17 cellular contexts compared by ENCODE assay signal in the genomic region with DNA sequence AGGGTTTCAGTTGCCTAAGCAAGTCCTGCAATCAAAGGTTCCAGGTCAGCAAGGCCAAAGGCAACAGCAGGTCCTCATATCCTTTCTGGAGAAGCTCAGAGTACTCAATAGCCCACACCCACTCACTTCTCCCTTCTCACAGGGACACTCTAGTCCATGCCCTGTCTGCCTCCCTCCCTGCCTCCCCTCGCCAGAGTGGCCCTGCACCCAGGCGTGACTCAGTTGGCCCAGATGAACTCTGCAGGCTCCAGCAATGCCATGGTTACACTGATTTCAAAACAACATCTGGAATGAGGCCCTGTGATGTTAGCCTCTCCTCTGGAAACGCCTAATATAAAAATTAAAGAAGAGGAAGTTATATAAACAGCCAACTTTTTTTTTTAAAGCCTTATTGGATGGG. TPM values are rescaled to one million over a fixed set of nuclear protein-coding genes. Genes with fewer than 3 reads are reported as not detected.
A peak's percentile ranks its signal among the peaks of the same experiment; 100 is the strongest.
DNase-seq lines count a peak whose midpoint lies in the region; ATAC-seq and TF ChIP-seq lines count a peak whose summit lies in the region.
"Had no signal": no experiment of that assay in that cellular context is flagged by ENCODE, and none has a peak within 500 bp of the region (broad histone marks: within the 10 kb centered on the region; RNA-seq: fewer than 3 reads in every experiment).

No MANE protein-coding gene starts in this region.

- H3K36me3 Mint-ChIP-seq in activated T-cell treated with anti-CD3 and anti-CD28 coated beads, Interleukin-2, amount 50 U/mL, for 72 hours (ENCODE audit: insufficient read depth in 2 of 2): no peaks in the 10 kb centered on the region

- H3K36me3 ChIP-seq in right atrium auricular region (no peaks in the 10 kb centered on the region), gastrocnemius medialis (no peaks in the 10 kb centered on the region), SJCRH30 (no peaks in the 10 kb centered on the region)
- H3K36me3 ChIP-seq: BLaER1 treated with 17β-estradiol and CSF1 and Interleukin-3, amounts not matched to agents 10 nM and 100 nM had no signal

- TF ChIP-seq CTCF in AG09309 (IDR thresholded peaks at IDR 0.05; ENCODE audit: control insufficient read depth, insufficient read depth, low read depth, low read length, missing control alignments) (no peak), right atrium auricular region (IDR thresholded peaks at IDR 0.05) (no peak), gastrocnemius medialis (IDR thresholded peaks at IDR 0.05 in 4 of 5, conservative IDR thresholded peaks at IDR 0.05 in 1 of 5) (no peak)

- H3K27me3 Mint-ChIP-seq in activated T-cell treated with anti-CD3 and anti-CD28 coated beads, Interleukin-2, amount 50 U/mL, for 72 hours (ENCODE audit: low read depth): peaks cover 6% of the 10 kb centered on the region
- H3K27me3 Mint-ChIP-seq: activated naive CD4-positive, alpha-beta T cell treated with anti-CD3 and anti-CD28 coated beads, Interleukin-2, amount 50 U/mL, for 24 hours had no signal

- no peaks in the 10 kb centered on the region for H3K27me3 ChIP-seq in right atrium auricular region
- H3K27me3 ChIP-seq in gastrocnemius medialis: no peaks in the 10 kb centered on the region
- no peaks in the 10 kb centered on the region for H3K27me3 ChIP-seq in SJCRH30
- H3K27me3 ChIP-seq: BLaER1 treated with 17β-estradiol and CSF1 and Interleukin-3, amounts not matched to agents 10 nM and 100 nM; foreskin keratinocyte had no signal

- H3K4me3 ChIP-seq in AG09309 (ENCODE audit: control insufficient read depth, low read depth, low read length): no peak overlapping the region
- no peak overlapping the region for H3K4me3 ChIP-seq in right atrium auricular region
- H3K4me3 ChIP-seq in gastrocnemius medialis: no peak overlapping the region
- no peak overlapping the region for H3K4me3 ChIP-seq in SJCRH30
- H3K4me3 ChIP-seq: BLaER1 treated with 17β-estradiol and CSF1 and Interleukin-3, amounts not matched to agents 10 nM and 100 nM; GM23338 had no signal

- intact Hi-C loops in gastrocnemius medialis (cut with DNase I; ENCODE audit: low total_unique reads): no loop called here

- DNase-seq in AG09309 (ENCODE audit: low read depth): peak; percentile 4
- DNase-seq in dedifferentiated amniotic fluid mesenchymal stem cell (ENCODE audit: extremely low spot score): peak; percentile 16
- peak; percentile 84 for DNase-seq in right atrium auricular region (ENCODE audit: low spot score)
- peak in 1 of 2 donors; percentile 70 for DNase-seq in gastrocnemius medialis
- DNase-seq in activated T-cell treated with anti-CD3 and anti-CD28 coated beads, Interleukin-2, amount 50 U/mL, for 72 hours: no peak
- no peak for DNase-seq in SJCRH30
- DNase-seq: activated CD4-positive, CD25-positive, alpha-beta regulatory T cell; activated T-cell treated with anti-CD3 and anti-CD28 coated beads, Interleukin-2, amount 50 U/mL, for 4 hours; foreskin keratinocyte; OCI-M1; retina; stimulated activated CD4-positive, alpha-beta T cell treated with anti-CD3 and anti-CD28 coated beads, Interleukin-15, amount 100 ng/mL, for 24 hours had no signal

- peak overlapping the region; percentile 28 to 69 for H3K27ac ChIP-seq in right atrium auricular region
- H3K27ac ChIP-seq in gastrocnemius medialis: peak overlapping the region in 3 of 4 donors; percentile 14 to 59 (median 48)
- H3K27ac ChIP-seq in SJCRH30: no peak overlapping the region
- H3K27ac ChIP-seq: BLaER1 treated with 17β-estradiol and CSF1 and Interleukin-3, amounts not matched to agents 10 nM and 100 nM; foreskin keratinocyte had no signal

- no peaks in the 10 kb centered on the region for H3K4me1 Mint-ChIP-seq in activated T-cell treated with anti-CD3 and anti-CD28 coated beads, Interleukin-2, amount 50 U/mL, for 72 hours (ENCODE audit: low read depth)
- H3K4me1 Mint-ChIP-seq: activated naive CD4-positive, alpha-beta T cell treated with anti-CD3 and anti-CD28 coated beads, Interleukin-2, amount 50 U/mL, for 24 hours had no signal

- H3K9me3 Mint-ChIP-seq in activated T-cell treated with anti-CD3 and anti-CD28 coated beads, Interleukin-2, amount 50 U/mL, for 72 hours: no peaks in the 10 kb centered on the region
- H3K9me3 Mint-ChIP-seq: activated naive CD4-positive, alpha-beta T cell treated with anti-CD3 and anti-CD28 coated beads, Interleukin-2, amount 50 U/mL, for 24 hours; activated T-cell treated with anti-CD3 and anti-CD28 coated beads, Interleukin-2, amount 50 U/mL, for 4 hours; GM23338 had no signal

- H3K9me3 ChIP-seq in right atrium auricular region (peaks cover 0 to 8% of the 10 kb centered on the region in 2 donors), gastrocnemius medialis (no peaks in the 10 kb centered on the region), SJCRH30 (replicated peaks) (no peaks in the 10 kb centered on the region)

- ATAC-seq in gastrocnemius medialis: peak; percentile 46 to 78
- ATAC-seq in HG02642 (IDR thresholded peaks at IDR 0.05; ENCODE audit: poor library complexity, unreplicated experiment): no peak
- ATAC-seq in activated T-cell treated with anti-CD3 and anti-CD28 coated beads, Interleukin-2, amount 50 U/mL, for 72 hours (replicated peaks in 1 of 2): no peak
- no peak for ATAC-seq in HG03565 (IDR thresholded peaks at IDR 0.05; ENCODE audit: unreplicated experiment)
- ATAC-seq: activated T-cell treated with anti-CD3 and anti-CD28 coated beads, Interleukin-2, amount 50 U/mL, for 4 hours; foreskin keratinocyte; GM23338 had no signal

- H3K27ac Mint-ChIP-seq in activated T-cell treated with anti-CD3 and anti-CD28 coated beads, Interleukin-2, amount 50 U/mL, for 72 hours: no peak overlapping the region
- H3K27ac Mint-ChIP-seq: activated naive CD4-positive, alpha-beta T cell treated with anti-CD3 and anti-CD28 coated beads, Interleukin-2, amount 50 U/mL, for 24 hours; GM23338 had no signal

- H3K4me3 Mint-ChIP-seq in activated T-cell treated with anti-CD3 and anti-CD28 coated beads, Interleukin-2, amount 50 U/mL, for 72 hours: no peak overlapping the region
- H3K4me3 Mint-ChIP-seq: activated naive CD4-positive, alpha-beta T cell treated with anti-CD3 and anti-CD28 coated beads, Interleukin-2, amount 50 U/mL, for 24 hours; activated T-cell treated with anti-CD3 and anti-CD28 coated beads, Interleukin-2, amount 50 U/mL, for 4 hours; GM23338 had no signal

- no peak for TF ChIP-seq POLR2A in gastrocnemius medialis (IDR thresholded peaks at IDR 0.05)

- in situ Hi-C loops in gastrocnemius medialis (cut with MboI; ENCODE audit: low sequenced_read_pairs in 4 of 4): no loop called here

- H3K4me1 ChIP-seq in right atrium auricular region (peaks cover 0 to 18% of the 10 kb centered on the region in 2 donors), gastrocnemius medialis (peaks cover 0 to 17% of the 10 kb centered on the region in 2 donors), SJCRH30 (peaks cover 1% of the 10 kb centered on the region; the same call in 1 of the 2 replicates)
- H3K4me1 ChIP-seq: foreskin keratinocyte had no signal

RNA-seq across cellular contexts. Expression of gene IL16, which starts 32.9 kb away (rescaled TPM):
- 10 to 100 TPM in 1 of 2 donors, 1 to 10 TPM in 1; 3.9 to 12.1 TPM for total RNA-seq in right atrium auricular region
- 1 to 10 TPM; 3.3 to 4.5 (median 4.3) TPM for total RNA-seq in gastrocnemius medialis
- total RNA-seq in activated T-cell treated with anti-CD3 and anti-CD28 coated beads, Interleukin-2, amount 50 U/mL, for 72 hours: 10 to 100 TPM; 50.9 to 63.2 TPM
- total RNA-seq in SJCRH30 (2014; rRNA removed; shearing (Covaris generic)): 0.18 TPM in 1 of 2 replicates, not detected in the other
- total RNA-seq: GM23338 had no signal

Comparison
In these comparisons a context has a peak if more than half of its experiments do, and no peak if none do; other contexts are left out.
1. DNase-seq: peak in AG09309 (single experiment), dedifferentiated amniotic fluid mesenchymal stem cell (single experiment) and right atrium auricular region (single experiment); none in activated T-cell treated with anti-CD3 and anti-CD28 coated beads, Interleukin-2, amount 50 U/mL, for 72 hours (0 of 2) and SJCRH30 (0 of 2).
2. ATAC-seq: peak in gastrocnemius medialis (2 of 2); none in HG02642 (single experiment), activated T-cell treated with anti-CD3 and anti-CD28 coated beads, Interleukin-2, amount 50 U/mL, for 72 hours (0 of 2) and HG03565 (single experiment).